In the genomic region with DNA sequence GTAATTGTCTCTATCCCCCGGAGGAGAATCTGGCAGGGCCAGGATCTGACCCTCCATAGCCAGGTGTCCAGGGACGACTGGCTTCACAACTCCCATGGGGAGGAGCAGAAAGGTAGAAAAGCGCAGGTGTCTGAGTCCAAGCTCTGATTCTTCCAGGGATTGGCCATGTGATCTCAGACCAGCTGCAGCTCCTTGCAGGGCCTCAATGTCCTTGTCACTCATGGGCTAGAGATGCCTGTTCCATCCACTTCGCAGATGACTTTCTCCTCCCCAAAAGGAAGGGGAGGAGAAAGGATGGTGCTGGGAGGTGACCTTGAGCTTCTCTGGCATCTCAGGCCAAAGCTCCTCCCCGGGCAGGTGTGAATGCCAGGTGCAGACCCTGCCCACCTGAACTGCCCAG, we compare ENCODE assay signal across 12 cellular contexts. TPM values are rescaled to one million over a fixed set of nuclear protein-coding genes. Genes with fewer than 3 reads are reported as not detected.
A peak's percentile ranks its signal among the peaks of the same experiment; 100 is the strongest.
DNase-seq lines count a peak whose midpoint lies in the region; ATAC-seq and TF ChIP-seq lines count a peak whose summit lies in the region.
"Had no signal": no experiment of that assay in that cellular context is flagged by ENCODE, and none has a peak within 500 bp of the region (broad histone marks: within the 10 kb centered on the region; RNA-seq: fewer than 3 reads in every experiment).

No MANE protein-coding gene starts in this region.

- 83% methylated on average over 5 of the region's 5 CpGs for WGBS in smooth muscle cell (ENCODE audit: low lambda C conversion rate)

- H3K27me3 ChIP-seq in GM23338 (ENCODE audit: insufficient read depth): no peaks in the 10 kb centered on the region
- no peaks in the 10 kb centered on the region for H3K27me3 ChIP-seq in lower lobe of right lung (ENCODE audit: low read depth)
- H3K27me3 ChIP-seq in smooth muscle cell (ENCODE audit: low read depth): no peaks in the 10 kb centered on the region
- H3K27me3 ChIP-seq: neural progenitor cell had no signal

- H3K27me3 Mint-ChIP-seq in GM23338 (ENCODE audit: insufficient read depth, low read depth, poor library complexity): peaks cover 2% of the 10 kb centered on the region

- H3K9me3 ChIP-seq in lower lobe of right lung (no peaks in the 10 kb centered on the region), smooth muscle cell (replicated peaks; ENCODE audit: low read depth) (no peaks in the 10 kb centered on the region)

- H3K9me3 Mint-ChIP-seq in GM23338: no peaks in the 10 kb centered on the region
- H3K9me3 Mint-ChIP-seq: neural progenitor cell had no signal

- H3K9me2 ChIP-seq in GM23338 (ENCODE audit: insufficient read depth): no peaks in the 10 kb centered on the region

- TF ChIP-seq CTCF in GM23338 (conservative IDR thresholded peaks at IDR 0.05; ENCODE audit: low read depth in 2 of 2): no peak
- TF ChIP-seq CTCF in lower lobe of right lung (IDR thresholded peaks at IDR 0.05): no peak
- no peak for TF ChIP-seq CTCF in smooth muscle cell (IDR thresholded peaks at IDR 0.05; ENCODE audit: borderline replicate concordance, insufficient read depth, poor library complexity, severe bottlenecking)
- TF ChIP-seq CTCF in omental fat pad (IDR thresholded peaks at IDR 0.05): no peak

- peaks cover 53% of the 10 kb centered on the region for H3K4me1 Mint-ChIP-seq in GM23338

- H3K9ac ChIP-seq in smooth muscle cell (ENCODE audit: low read depth): no peak overlapping the region
- H3K9ac ChIP-seq: neural progenitor cell had no signal

- H3K4me1 ChIP-seq in GM23338 (ENCODE audit: insufficient read depth) (peaks cover 38% of the 10 kb centered on the region), lower lobe of right lung (peaks cover 65% of the 10 kb centered on the region), smooth muscle cell (ENCODE audit: low read depth) (peaks cover 41% of the 10 kb centered on the region)

- ATAC-seq in GM23338: no peak
- ATAC-seq in lower lobe of right lung: no peak
- ATAC-seq in omental fat pad (ENCODE audit: low FRiP score): no peak
- ATAC-seq in GM19463 (IDR thresholded peaks at IDR 0.05; ENCODE audit: unreplicated experiment): no peak

- H3K36me3 ChIP-seq in GM23338 (ENCODE audit: insufficient read depth) (no peaks in the 10 kb centered on the region), lower lobe of right lung (no peaks in the 10 kb centered on the region), smooth muscle cell (ENCODE audit: low read depth) (no peaks in the 10 kb centered on the region)
- H3K36me3 ChIP-seq: neural progenitor cell had no signal

- H4K20me1 ChIP-seq in GM23338 (replicated peaks; ENCODE audit: insufficient read depth) (peaks cover 8% of the 10 kb centered on the region; the same call in 1 of the 2 replicates), smooth muscle cell (ENCODE audit: low read depth) (peaks cover 14% of the 10 kb centered on the region)

- H3F3A ChIP-seq in GM23338 (replicated peaks; ENCODE audit: low read depth) (0 out of 2 replicates have a peak, but pooled peaks cover 6% of the 10 kb centered on the region), smooth muscle cell (ENCODE audit: low read depth) (peaks cover 53% of the 10 kb centered on the region)

- DNase-seq in GM23338 (ENCODE audit: low spot score): no peak
- DNase-seq in RPMI8226: peak; percentile 36
- no peak for DNase-seq in lower lobe of right lung
- no peak for DNase-seq in smooth muscle cell (lab: John Stamatoyannopoulos, UW; ENCODE audit: unreplicated experiment)
- DNase-seq in activated effector memory CD4-positive, alpha-beta T cell treated with anti-CD3 and anti-CD28 coated beads, Interleukin-2, amount 50 U/mL, for 16 hours: no peak
- DNase-seq in omental fat pad (ENCODE audit: low spot score): no peak
- DNase-seq in activated CD8-positive, alpha-beta memory T cell treated with anti-CD3 and anti-CD28 coated beads, Interleukin-2, amount 50 U/mL, for 4 hours: no peak
- DNase-seq: activated CD4-positive, alpha-beta T cell treated with anti-CD3 and anti-CD28 coated beads for 1 hour; stimulated activated CD4-positive, alpha-beta T cell treated with anti-CD3 and anti-CD28 coated beads, Interleukin-2, amount 100 ng/mL, for 48 hours; stimulated activated naive CD4-positive, alpha-beta T cell treated with Interleukin-2 at 50 U/mL for 16 hours had no signal

- H3K4me3 ChIP-seq in GM23338: no peak overlapping the region
- H3K4me3 ChIP-seq in lower lobe of right lung: no peak overlapping the region
- no peak overlapping the region for H3K4me3 ChIP-seq in smooth muscle cell
- H3K4me3 ChIP-seq: neural progenitor cell had no signal

- no peak overlapping the region for H3K4me2 ChIP-seq in GM23338
- H3K4me2 ChIP-seq in smooth muscle cell: no peak overlapping the region
- H3K4me2 ChIP-seq: neural progenitor cell had no signal

- intact Hi-C loops in lower lobe of right lung (cut with DNase I): no loop called here

- peak overlapping the region; percentile 13; the same call in 1 of the 2 replicates for H3K27ac Mint-ChIP-seq in GM23338

- H2AFZ ChIP-seq in GM23338 (no peak overlapping the region), smooth muscle cell (ENCODE audit: low read depth) (no peak overlapping the region)
- H2AFZ ChIP-seq: neural progenitor cell had no signal

- H3K4me3 Mint-ChIP-seq in GM23338: no peak overlapping the region
- H3K4me3 Mint-ChIP-seq: neural progenitor cell had no signal

- 0 out of 2 replicates have a peak, but pooled peaks cover 7% of the 10 kb centered on the region for H3K79me2 ChIP-seq in GM23338 (replicated peaks; ENCODE audit: insufficient read depth)
- H3K79me2 ChIP-seq in smooth muscle cell (ENCODE audit: low read depth): peaks cover 39% of the 10 kb centered on the region

- H3K27ac ChIP-seq in GM23338 (ENCODE audit: low read depth) (peak overlapping the region; percentile 90; the same call in 1 of the 2 replicates), lower lobe of right lung (peak overlapping the region; percentile 67), smooth muscle cell (ENCODE audit: low read depth) (peak overlapping the region; percentile 82)
- H3K27ac ChIP-seq: neural progenitor cell had no signal

- H3K36me3 Mint-ChIP-seq in GM23338 (ENCODE audit: low read depth): peaks cover 3% of the 10 kb centered on the region; the same call in 2 of the 3 replicates
- H3K36me3 Mint-ChIP-seq: neural progenitor cell had no signal

TF ChIP-seq in GM23338, 12 proteins besides CTCF, POLR2A, EP300 and RAD21:
- TF ChIP-seq ZNF331 (CRISPR knock-in tag; IDR thresholded peaks at IDR 0.05; ENCODE audit: low read depth) (no peak), CREB1 (CRISPR knock-in tag; IDR thresholded peaks at IDR 0.05; ENCODE audit: low read depth) (no peak), STAT1 (IDR thresholded peaks at IDR 0.05; ENCODE audit: unreplicated experiment) (no peak), ETS1 (IDR thresholded peaks at IDR 0.05) (no peak)

RNA-seq across cellular contexts. Expression of gene HSPG2, which starts 22.6 kb away (rescaled TPM):
- 47.8 and 70.8 TPM in 2 replicates for total RNA-seq in GM23338 (2014; rRNA removed; shearing (Covaris generic))
- polyA plus RNA-seq in GM23338 (2016; fragmentation: Nextera tagmentation; extraction: Ambion mirVana) (13.3 and 14.9 TPM in 2 replicates), smooth muscle cell (46.7 and 55.4 TPM in 2 replicates)
- total RNA-seq in lower lobe of right lung (216 TPM), smooth muscle cell (26.4 and 40.7 TPM in 2 replicates), omental fat pad (100 to 1,000 TPM in 3 of 4 donors, 10 to 100 TPM in 1; 66.0 to 496 (median 198) TPM)
